Comparison of ENCODE assay signal across 9 cellular contexts in genomic region chr9:126721531-126722098, GRCh38.
DNase-seq lines count a peak whose midpoint lies in the region; ATAC-seq and TF ChIP-seq lines count a peak whose summit lies in the region.
"Had no signal": no experiment of that assay in that cellular context is flagged by ENCODE, and none has a peak within 500 bp of the region (broad histone marks: within the 10 kb centered on the region; RNA-seq: fewer than 3 reads in every experiment).

No MANE protein-coding gene starts in this region.

- H3K27ac Mint-ChIP-seq in glutamatergic neuron (ENCODE audit: unreplicated experiment), result no peak overlapping the region

- H3K27ac ChIP-seq in VCaP, result peak overlapping the region; percentile 83
- H3K27ac ChIP-seq: cardiac muscle cell had no signal

- TF ChIP-seq CTCF in VCaP (conservative IDR thresholded peaks at IDR 0.05) (no peak), glutamatergic neuron (IDR thresholded peaks at IDR 0.05; ENCODE audit: partially characterized antibody, unreplicated experiment) (no peak)

- DNase-seq in activated CD4-positive, alpha-beta T cell treated with anti-CD3 and anti-CD28 coated beads for 48 hours, result peak; percentile 29
- no peak for DNase-seq in activated CD4-positive, alpha-beta T cell treated with anti-CD3 and anti-CD28 coated beads, Interleukin-2, amount 50 U/mL, for 1 hour
- DNase-seq in glutamatergic neuron (no peak), NCI-H2107 treated with DMSO at 0.1 percent for 48 hours (lab: John Stamatoyannopoulos, UW; ENCODE audit: unreplicated experiment) (no peak), ecto neural progenitor cell (ENCODE audit: low spot score) (no peak)
- peak; percentile 44 for DNase-seq in stimulated activated naive CD8-positive, alpha-beta T cell treated with anti-CD3 and anti-CD28 coated beads, Interleukin-15, Interleukin-2, amounts not matched to agents 100 U/mL and 50 U/mL, for 24 hours

- ATAC-seq in stimulated activated naive CD8-positive, alpha-beta T cell treated with anti-CD3 and anti-CD28 coated beads, Interleukin-15, Interleukin-2, amounts not matched to agents 100 U/mL and 50 U/mL, for 24 hours, result no peak
- no peak for ATAC-seq in GM21529 (IDR thresholded peaks at IDR 0.05; ENCODE audit: unreplicated experiment)

- peak overlapping the region; percentile 69 for H3K4me3 Mint-ChIP-seq in glutamatergic neuron (ENCODE audit: unreplicated experiment)

- H3K27me3 Mint-ChIP-seq in glutamatergic neuron (ENCODE audit: unreplicated experiment), result peaks cover 22% of the 10 kb centered on the region

- peaks cover 3% of the 10 kb centered on the region for H3K9me3 Mint-ChIP-seq in glutamatergic neuron (ENCODE audit: unreplicated experiment)

- peaks cover 8% of the 10 kb centered on the region for H3K4me1 Mint-ChIP-seq in glutamatergic neuron (ENCODE audit: low read depth, unreplicated experiment)

- H3K36me3 Mint-ChIP-seq in glutamatergic neuron (ENCODE audit: unreplicated experiment), result peaks cover 4% of the 10 kb centered on the region

Comparison
In these comparisons a context has a peak if more than half of its experiments do, and no peak if none do; other contexts are left out.
1. DNase-seq: peak in activated CD4-positive, alpha-beta T cell treated with anti-CD3 and anti-CD28 coated beads for 48 hours (single experiment) and stimulated activated naive CD8-positive, alpha-beta T cell treated with anti-CD3 and anti-CD28 coated beads, Interleukin-15, Interleukin-2, amounts not matched to agents 100 U/mL and 50 U/mL, for 24 hours (single experiment); none in activated CD4-positive, alpha-beta T cell treated with anti-CD3 and anti-CD28 coated beads, Interleukin-2, amount 50 U/mL, for 1 hour (single experiment), glutamatergic neuron (single experiment), NCI-H2107 treated with DMSO at 0.1 percent for 48 hours (single experiment) and ecto neural progenitor cell (single experiment).